In the genomic region with DNA sequence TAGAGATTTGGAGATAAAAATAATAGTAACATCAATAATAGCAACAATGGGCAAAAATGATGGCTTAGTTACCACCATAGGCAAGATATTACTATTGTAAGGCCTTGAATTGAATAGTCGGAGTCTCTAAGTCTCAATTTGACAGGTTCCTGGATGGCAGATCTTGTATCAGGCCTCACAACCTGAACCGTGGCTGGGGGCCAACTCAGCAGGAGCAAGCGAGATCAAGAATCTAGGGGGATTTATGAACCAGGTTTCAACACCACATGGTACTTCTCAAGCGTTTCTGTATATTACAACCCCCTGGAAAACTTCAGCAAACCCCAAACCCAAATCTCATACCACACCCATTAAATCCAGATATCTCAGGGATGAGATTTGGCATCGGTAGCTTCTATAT, we compare ENCODE assay signal across 5 cellular contexts.
"Had no signal": no experiment of that assay in that cellular context is flagged by ENCODE, and none has a peak within 500 bp of the region (broad histone marks: within the 10 kb centered on the region; RNA-seq: fewer than 3 reads in every experiment).

No MANE protein-coding gene starts in this region.

- DNase-seq: H9, HCEC 1CT, IMR-90 had no signal

- H3K4me3 ChIP-seq: GM23338, K562 had no signal

- ATAC-seq: GM23338, K562 had no signal
